ENCODE assay signal across 13 cellular contexts in genomic region chr3:188092648-188093047, GRCh38.
DNase-seq lines count a peak whose midpoint lies in the region; ATAC-seq and TF ChIP-seq lines count a peak whose summit lies in the region.
"Had no signal": no experiment of that assay in that cellular context is flagged by ENCODE, and none has a peak within 500 bp of the region (broad histone marks: within the 10 kb centered on the region; RNA-seq: fewer than 3 reads in every experiment).

No MANE protein-coding gene starts in this region.

- H3K36me3 ChIP-seq in ascending aorta: no peaks in the 10 kb centered on the region
- H3K36me3 ChIP-seq: cardiac muscle cell, upper lobe of right lung had no signal

- no peak overlapping the region for H3K27ac ChIP-seq in ascending aorta
- H3K27ac ChIP-seq: cardiac muscle cell, upper lobe of right lung had no signal

- no peak overlapping the region for H3K4me3 Mint-ChIP-seq in T-helper 2 cell treated with Interferon-gamma antibody and Interleukin-4, amounts not matched to agents 5 μg/mL and 100 μg/mL, for 36 hours

- H3K9me3 Mint-ChIP-seq in T-helper 2 cell treated with Interferon-gamma antibody and Interleukin-4, amounts not matched to agents 5 μg/mL and 100 μg/mL, for 36 hours: no peaks in the 10 kb centered on the region

- H3K36me3 Mint-ChIP-seq in T-helper 2 cell treated with Interferon-gamma antibody and Interleukin-4, amounts not matched to agents 5 μg/mL and 100 μg/mL, for 36 hours (ENCODE audit: low read depth): no peaks in the 10 kb centered on the region

- intact Hi-C loops in ascending aorta (cut with DNase I): no loop called here

- ATAC-seq in activated CD4-positive, CD25-positive, alpha-beta regulatory T cell treated with anti-CD3 and anti-CD28 coated beads, Interleukin-2, amount 50 U/mL, for 24 hours: peak; percentile 75 to 89
- ATAC-seq: K562, upper lobe of right lung had no signal

- no peaks in the 10 kb centered on the region for H3K4me1 Mint-ChIP-seq in T-helper 2 cell treated with Interferon-gamma antibody and Interleukin-4, amounts not matched to agents 5 μg/mL and 100 μg/mL, for 36 hours (ENCODE audit: low read depth)

- DNase-seq in activated CD4-positive, CD25-positive, alpha-beta regulatory T cell treated with anti-CD3 and anti-CD28 coated beads, Interleukin-2, amount 50 U/mL, for 72 hours: no peak
- peak; percentile 48 for DNase-seq in T-helper 2 cell treated with Interferon-gamma antibody and Interleukin-4, amounts not matched to agents 5 μg/mL and 100 μg/mL, for 36 hours (ENCODE audit: low spot score)
- DNase-seq in germinal center (ENCODE audit: low spot score): peak; percentile 73
- peak; percentile 14 for DNase-seq in stimulated activated CD8-positive, alpha-beta memory T cell treated with anti-CD3 and anti-CD28 coated beads, Interleukin-12 subunit alpha, Interleukin-12 subunit beta, amount 100 ng/mL, for 24 hours (ENCODE audit: extremely low read depth)
- no peak for DNase-seq in activated gamma-delta T cell (lab: John Stamatoyannopoulos, UW)
- DNase-seq in epidermal melanocyte (ENCODE audit: insufficient read length, low spot score): no peak
- no peak for DNase-seq in ascending aorta (ENCODE audit: low spot score in 2 of 2)
- DNase-seq: 8988T, NCI-H187 treated with DMSO at 0.1 percent for 48 hours, upper lobe of right lung had no signal

- no peaks in the 10 kb centered on the region for H3K27me3 ChIP-seq in ascending aorta
- H3K27me3 ChIP-seq: upper lobe of right lung had no signal

- no peaks in the 10 kb centered on the region for H3K9me3 ChIP-seq in ascending aorta
- H3K9me3 ChIP-seq: upper lobe of right lung had no signal

- TF ChIP-seq CTCF in ascending aorta (IDR thresholded peaks at IDR 0.05): no peak

- no peaks in the 10 kb centered on the region for H3K27me3 Mint-ChIP-seq in T-helper 2 cell treated with Interferon-gamma antibody and Interleukin-4, amounts not matched to agents 5 μg/mL and 100 μg/mL, for 36 hours (ENCODE audit: low read depth)

- no peaks in the 10 kb centered on the region for H3K4me1 ChIP-seq in ascending aorta
- H3K4me1 ChIP-seq: upper lobe of right lung had no signal

- H3K27ac Mint-ChIP-seq in T-helper 2 cell treated with Interferon-gamma antibody and Interleukin-4, amounts not matched to agents 5 μg/mL and 100 μg/mL, for 36 hours: no peak overlapping the region

- H3K4me3 ChIP-seq in ascending aorta: no peak overlapping the region
- H3K4me3 ChIP-seq: cardiac muscle cell, K562, upper lobe of right lung had no signal

Comparison
In these comparisons a context has a peak if more than half of its experiments do, and no peak if none do; other contexts are left out.
1. DNase-seq: peak in T-helper 2 cell treated with Interferon-gamma antibody and Interleukin-4, amounts not matched to agents 5 μg/mL and 100 μg/mL, for 36 hours (single experiment), germinal center (single experiment) and stimulated activated CD8-positive, alpha-beta memory T cell treated with anti-CD3 and anti-CD28 coated beads, Interleukin-12 subunit alpha, Interleukin-12 subunit beta, amount 100 ng/mL, for 24 hours (single experiment); none in activated CD4-positive, CD25-positive, alpha-beta regulatory T cell treated with anti-CD3 and anti-CD28 coated beads, Interleukin-2, amount 50 U/mL, for 72 hours (single experiment), activated gamma-delta T cell (single experiment), epidermal melanocyte (single experiment) and ascending aorta (0 of 2).